8 cellular contexts compared by ENCODE assay signal in genomic region chr9:5628183-5628529, GRCh38. TPM values are rescaled to one million over a fixed set of nuclear protein-coding genes. Genes with fewer than 3 reads are reported as not detected.
DNase-seq lines count a peak whose midpoint lies in the region; ATAC-seq and TF ChIP-seq lines count a peak whose summit lies in the region.

No MANE protein-coding gene starts in this region.

- peaks cover 10 to 73% of the 10 kb centered on the region in 2 donors for H3K4me1 ChIP-seq in left lung
- peaks cover 29 to 66% of the 10 kb centered on the region in 2 donors for H3K4me1 ChIP-seq in thoracic aorta (ENCODE audit: control insufficient read depth in 1 of 2, low read depth in 2 of 2)

- DNase-seq in activated CD4-positive, alpha-beta T cell treated with anti-CD3 and anti-CD28 coated beads for 36 hours = no peak
- DNase-seq in activated CD4-positive, alpha-beta T cell treated with anti-CD3 and anti-CD28 coated beads, Interleukin-2, amount 50 U/mL, for 48 hours = no peak
- no peak for DNase-seq in activated naive CD8-positive, alpha-beta T cell treated with anti-CD3 and anti-CD28 coated beads, Interleukin-2, amount 50 U/mL, for 24 hours
- DNase-seq in left lung = no peak
- DNase-seq in thoracic aorta (ENCODE audit: low spot score) = no peak
- no peak for DNase-seq in ecto neural progenitor cell (ENCODE audit: low spot score)
- DNase-seq in GM13976 (ENCODE audit: low spot score) = no peak
- no peak for DNase-seq in GM10266 (ENCODE audit: extremely low spot score)

- peaks cover 9% of the 10 kb centered on the region for H3K36me3 Mint-ChIP-seq in activated CD4-positive, alpha-beta T cell treated with anti-CD3 and anti-CD28 coated beads for 36 hours (ENCODE audit: low read depth)
- peaks cover 2% of the 10 kb centered on the region for H3K36me3 Mint-ChIP-seq in activated naive CD8-positive, alpha-beta T cell treated with anti-CD3 and anti-CD28 coated beads, Interleukin-2, amount 50 U/mL, for 24 hours (ENCODE audit: low read depth)

- H3K4me1 Mint-ChIP-seq in activated CD4-positive, alpha-beta T cell treated with anti-CD3 and anti-CD28 coated beads for 36 hours = peaks cover 56% of the 10 kb centered on the region
- peaks cover 71% of the 10 kb centered on the region for H3K4me1 Mint-ChIP-seq in activated naive CD8-positive, alpha-beta T cell treated with anti-CD3 and anti-CD28 coated beads, Interleukin-2, amount 50 U/mL, for 24 hours

- no peaks in the 10 kb centered on the region for H3K9me3 Mint-ChIP-seq in activated CD4-positive, alpha-beta T cell treated with anti-CD3 and anti-CD28 coated beads for 36 hours (ENCODE audit: low read depth)
- no peaks in the 10 kb centered on the region for H3K9me3 Mint-ChIP-seq in activated naive CD8-positive, alpha-beta T cell treated with anti-CD3 and anti-CD28 coated beads, Interleukin-2, amount 50 U/mL, for 24 hours

- H3K36me3 ChIP-seq in left lung = no peaks in the 10 kb centered on the region
- no peaks in the 10 kb centered on the region for H3K36me3 ChIP-seq in thoracic aorta

- POLR2A ChIA-PET in activated CD4-positive, alpha-beta T cell treated with anti-CD3 and anti-CD28 coated beads for 36 hours (lab: Charles Lee) = interaction anchor here (0.9 to 1.9 kb wide), 6 partner anchors 58 to 835 kb away, joined by 3 to 6 read pairs (median 4); partner anchors contain the start of genes PLGRKT and RCL1

- CTCF ChIA-PET in activated CD4-positive, alpha-beta T cell treated with anti-CD3 and anti-CD28 coated beads for 36 hours (lab: Charles Lee) = interaction anchor here (0.7 to 1.7 kb wide), 4 partner anchors 20 to 178 kb away, joined by 3 to 8 read pairs (median 3); partner anchors contain the start of gene CD274

- TF ChIP-seq CTCF in left lung (IDR thresholded peaks at IDR 0.05) (no peak), thoracic aorta (IDR thresholded peaks at IDR 0.05) (no peak), GM13976 (IDR thresholded peaks at IDR 0.05; ENCODE audit: borderline replicate concordance, control extremely low read depth, extremely low read depth, insufficient read depth, missing control alignments) (no peak), GM10266 (IDR thresholded peaks at IDR 0.05; ENCODE audit: control insufficient read depth, insufficient read depth, low read depth, missing control alignments) (no peak)

- H3K27me3 ChIP-seq in left lung = no peaks in the 10 kb centered on the region
- H3K27me3 ChIP-seq in thoracic aorta (replicated peaks; ENCODE audit: insufficient read depth) = no peaks in the 10 kb centered on the region

- intact Hi-C loops in activated CD4-positive, alpha-beta T cell treated with anti-CD3 and anti-CD28 coated beads for 36 hours (cut with DNase I, micrococcal nuclease) = loop anchor here (1.0 to 10.0 kb wide), 14 partner anchors 41 to 951 kb away; partner anchors contain the start of genes CD274 (in 1 of the 2), CDC37L1 (in 1 of the 2), ERMP1 (in 1 of the 2) and RCL1 (in 1 of the 2)
- intact Hi-C loops in left lung (cut with DNase I) = no loop called here

- in situ Hi-C loops in GM13976 (cut with MboI; ENCODE audit: low sequenced_read_pairs, unreplicated experiment) = no loop called here

- peak overlapping the region; percentile 90 for H3K4me3 Mint-ChIP-seq in activated CD4-positive, alpha-beta T cell treated with anti-CD3 and anti-CD28 coated beads for 36 hours
- peak overlapping the region; percentile 96 for H3K4me3 Mint-ChIP-seq in activated naive CD8-positive, alpha-beta T cell treated with anti-CD3 and anti-CD28 coated beads, Interleukin-2, amount 50 U/mL, for 24 hours

- H3K9me3 ChIP-seq in left lung (no peaks in the 10 kb centered on the region), thoracic aorta (no peaks in the 10 kb centered on the region)

- peak overlapping the region; percentile 97 for H3K27ac ChIP-seq in left lung
- H3K27ac ChIP-seq in thoracic aorta = peak overlapping the region; percentile 95 to 96

- H3K27me3 Mint-ChIP-seq in activated CD4-positive, alpha-beta T cell treated with anti-CD3 and anti-CD28 coated beads for 36 hours = no peaks in the 10 kb centered on the region
- H3K27me3 Mint-ChIP-seq in activated naive CD8-positive, alpha-beta T cell treated with anti-CD3 and anti-CD28 coated beads, Interleukin-2, amount 50 U/mL, for 24 hours = no peaks in the 10 kb centered on the region

- no peak for ATAC-seq in activated CD4-positive, alpha-beta T cell treated with anti-CD3 and anti-CD28 coated beads for 36 hours
- no peak for ATAC-seq in activated naive CD8-positive, alpha-beta T cell treated with anti-CD3 and anti-CD28 coated beads, Interleukin-2, amount 50 U/mL, for 24 hours
- ATAC-seq in left lung (no peak), thoracic aorta (ENCODE audit: insufficient number of reproducible peaks, low FRiP score, low read depth) (no peak)

- peak overlapping the region; percentile 99 for H3K27ac Mint-ChIP-seq in activated CD4-positive, alpha-beta T cell treated with anti-CD3 and anti-CD28 coated beads for 36 hours
- peak overlapping the region; percentile 90 for H3K27ac Mint-ChIP-seq in activated naive CD8-positive, alpha-beta T cell treated with anti-CD3 and anti-CD28 coated beads, Interleukin-2, amount 50 U/mL, for 24 hours

- H3K4me3 ChIP-seq in left lung (peak overlapping the region; percentile 91), thoracic aorta (peak overlapping the region; percentile 86)

RNA-seq across cellular contexts. Expression of gene RIC1, which starts 0.8 kb away (rescaled TPM):
- total RNA-seq in activated CD4-positive, alpha-beta T cell treated with anti-CD3 and anti-CD28 coated beads for 36 hours = 10 to 100 TPM; 13.6 to 17.1 TPM
- total RNA-seq in left lung = 10 to 100 TPM; 21.5 to 25.9 TPM
- total RNA-seq in thoracic aorta = 10 to 100 TPM; 44.5 to 49.4 TPM

Comparison
In these comparisons a context has a peak if more than half of its experiments do, and no peak if none do; other contexts are left out.
1. intact Hi-C loops: an anchor here in activated CD4-positive, alpha-beta T cell treated with anti-CD3 and anti-CD28 coated beads for 36 hours (1.0 to 10.0 kb wide); none called in left lung.